In the genomic region with DNA sequence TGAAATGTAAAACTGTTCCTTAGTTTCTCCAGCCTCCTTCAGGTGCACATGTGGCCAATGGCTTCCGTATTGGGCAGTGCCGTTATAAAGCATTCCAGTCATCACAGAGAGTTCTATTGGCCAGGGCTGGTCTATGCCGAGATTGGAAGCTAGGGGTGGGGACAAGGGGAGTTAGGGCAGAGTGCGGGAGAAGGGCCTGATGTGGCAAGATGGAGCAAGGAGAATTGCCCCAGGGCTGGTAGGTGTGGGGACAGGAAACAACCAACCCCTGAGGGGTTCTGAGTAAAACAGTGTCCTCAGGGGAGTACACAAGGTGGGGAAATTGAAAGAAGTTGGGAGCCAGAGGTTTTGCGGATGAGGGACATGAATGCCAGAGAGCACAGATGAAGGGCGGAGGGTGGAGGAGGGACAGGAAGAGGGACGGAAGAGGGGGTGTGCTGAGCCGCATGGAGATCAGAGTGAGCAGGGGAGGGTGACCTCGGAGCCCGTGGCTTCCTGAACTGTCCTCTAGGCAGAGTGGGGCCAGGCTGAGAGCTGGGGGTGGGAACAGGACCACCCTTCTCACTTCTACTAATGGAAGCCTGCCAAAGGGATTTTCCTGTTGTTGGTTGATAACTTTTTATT, we compare ENCODE assay signal across 1 cellular context.
TF ChIP-seq lines count a peak whose summit lies in the region.

No MANE protein-coding gene starts in this region.

TF ChIP-seq in endothelial cell of umbilical vein, 7 proteins besides CTCF, POLR2A, EP300 and RAD21:
- TF ChIP-seq GATA2 (IDR thresholded peaks at IDR 0.05; ENCODE audit: insufficient read depth, insufficient read length, low read depth, low read length) (no peak), EZH2 (IDR thresholded peaks at IDR 0.05; ENCODE audit: borderline replicate concordance, low read depth, low read length, severe bottlenecking) (no peak), POLR2AphosphoS5 (IDR thresholded peaks at IDR 0.05; ENCODE audit: insufficient read depth, low read depth, low read length) (no peak), MYC (IDR thresholded peaks at IDR 0.05; ENCODE audit: low read depth, low read length) (no peak), FOS (IDR thresholded peaks at IDR 0.05; ENCODE audit: borderline replicate concordance, insufficient read depth, low read length) (no peak), JUN (IDR thresholded peaks at IDR 0.05; ENCODE audit: borderline replicate concordance, insufficient read depth, insufficient read length, low read depth) (no peak)
- TF ChIP-seq, protein P1, sequence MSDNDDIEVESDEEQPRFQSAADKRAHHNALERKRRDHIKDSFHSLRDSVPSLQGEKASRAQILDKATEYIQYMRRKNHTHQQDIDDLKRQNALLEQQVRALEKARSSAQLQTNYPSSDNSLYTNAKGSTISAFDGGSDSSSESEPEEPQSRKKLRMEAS (IDR thresholded peaks at IDR 0.05; ENCODE audit: insufficient read depth, insufficient read length) = no peak
